28 cellular contexts compared by ENCODE assay signal in the genomic region with DNA sequence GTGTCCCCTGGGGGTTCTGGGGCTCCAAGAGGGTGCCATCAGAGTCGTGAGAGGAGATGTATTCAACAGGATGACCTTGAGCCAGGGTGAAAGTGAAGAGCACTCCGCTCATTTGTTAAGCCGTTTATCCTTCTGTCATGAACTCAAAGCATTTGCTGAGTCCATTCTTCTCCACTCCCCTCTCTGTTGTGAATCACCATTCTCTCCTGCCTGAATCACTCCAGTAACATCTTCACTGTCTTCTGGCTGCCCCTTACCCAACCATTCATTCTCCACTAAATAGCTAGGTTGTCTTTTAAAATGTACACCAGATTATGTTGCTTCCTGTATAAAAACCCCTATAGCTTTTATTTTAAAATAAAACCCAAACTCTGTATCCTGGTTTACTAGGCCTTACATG.
"Had no signal": no experiment of that assay in that cellular context is flagged by ENCODE, and none has a peak within 500 bp of the region (broad histone marks: within the 10 kb centered on the region; RNA-seq: fewer than 3 reads in every experiment).

No MANE protein-coding gene starts in this region.

- DNase-seq: activated CD4-positive, alpha-beta T cell treated with anti-CD3 and anti-CD28 coated beads for 4 hours; activated CD4-positive, alpha-beta T cell treated with anti-CD3 and anti-CD28 coated beads, Interleukin-2, amount 50 U/mL, for 4 hours; activated naive CD4-positive, alpha-beta T cell; activated T-cell treated with anti-CD3 and anti-CD28 coated beads for 4 hours; activated T-cell treated with anti-CD3 and anti-CD28 coated beads, Interleukin-2, amount 50 U/mL, for 72 hours; anterior cingulate cortex; effector CD8-positive, alpha-beta T cell; erythroblast; foreskin fibroblast; head of caudate nucleus; hypothalamus; immature natural killer cell; kidney glomerular epithelial cell; lower lobe of right lung; mesendoderm; natural killer cell; occipital lobe; stimulated activated CD4-positive, alpha-beta T cell treated with anti-CD3 and anti-CD28 coated beads, Interleukin-4, amount 100 ng/mL, for 4 hours; stimulated activated CD8-positive, alpha-beta memory T cell treated with anti-CD3 and anti-CD28 coated beads, Interleukin-4, amount 100 ng/mL, for 48 hours; stimulated activated naive CD8-positive, alpha-beta T cell treated with anti-CD3 and anti-CD28 coated beads, Interleukin-15, amount 100 ng/mL, for 72 hours; substantia nigra; uterus had no signal

- H3K9ac ChIP-seq: neural progenitor cell had no signal

- H2AFZ ChIP-seq: neural progenitor cell had no signal

- ATAC-seq: activated naive CD4-positive, alpha-beta T cell treated with anti-CD3 and anti-CD28 coated beads, Interleukin-2, amount 50 U/mL, for 72 hours; activated T-cell treated with anti-CD3 and anti-CD28 coated beads, Interleukin-2, amount 50 U/mL, for 72 hours; left lobe of liver; lower lobe of right lung; natural killer cell; stimulated activated memory B cell treated with anti-CD40 and anti-IgM and Interleukin-4, amounts not matched to agents 10 μg/mL and 1 μg/mL and 100 μg/mL, for 72 hours; stimulated activated naive CD8-positive, alpha-beta T cell treated with anti-CD3 and anti-CD28 coated beads, Interleukin-15, amount 100 ng/mL, for 72 hours had no signal

- H3K4me2 ChIP-seq: neural progenitor cell had no signal

- H3K9me3 ChIP-seq: lower lobe of right lung, right atrium auricular region had no signal

- H3K36me3 ChIP-seq: uterus had no signal

- H3K4me1 ChIP-seq: neural progenitor cell, uterus had no signal

- H3K4me3 ChIP-seq: lower lobe of right lung, neural progenitor cell, right atrium auricular region, uterus had no signal

- H3K27me3 ChIP-seq: neural progenitor cell, right atrium auricular region, uterus had no signal

- H3K27ac ChIP-seq: lower lobe of right lung, neural progenitor cell, right atrium auricular region, uterus, VCaP had no signal
